8 cellular contexts compared by ENCODE assay signal in genomic region chr1:21251773-21252471, GRCh38. TPM values are rescaled to one million over a fixed set of nuclear protein-coding genes. Genes with fewer than 3 reads are reported as not detected.
DNase-seq lines count a peak whose midpoint lies in the region; ATAC-seq and TF ChIP-seq lines count a peak whose summit lies in the region.

No MANE protein-coding gene starts in this region.

- POLR2A ChIA-PET in CD8-positive, alpha-beta T cell (lab: Charles Lee) = no interaction called here

- no peaks in the 10 kb centered on the region for H3K9me3 ChIP-seq in CD8-positive, alpha-beta T cell (ENCODE audit: low read length)
- H3K9me3 ChIP-seq in colonic mucosa (no peaks in the 10 kb centered on the region), mucosa of rectum (ENCODE audit: control insufficient read depth in 2 of 2, low read length in 2 of 2) (no peaks in the 10 kb centered on the region), BE2C (no peaks in the 10 kb centered on the region)

- no peak overlapping the region for H3K27ac ChIP-seq in CD8-positive, alpha-beta T cell (ENCODE audit: low read depth, low read length)
- peak overlapping the region; percentile 84 for H3K27ac ChIP-seq in colonic mucosa
- H3K27ac ChIP-seq in mucosa of rectum (ENCODE audit: low read depth in 2 of 2, low read length in 2 of 2) = peak overlapping the region; percentile 69 to 84

- peaks cover 8% of the 10 kb centered on the region for H3K4me1 Mint-ChIP-seq in CD8-positive, alpha-beta T cell (ENCODE audit: low read depth)

- H3K36me3 Mint-ChIP-seq in CD8-positive, alpha-beta T cell = peaks cover 61% of the 10 kb centered on the region

- TF ChIP-seq CTCF in CD8-positive, alpha-beta T cell (IDR thresholded peaks at IDR 0.05) = no peak
- TF ChIP-seq CTCF in colonic mucosa (IDR thresholded peaks at IDR 0.05) (no peak), BE2C (IDR thresholded peaks at IDR 0.05; ENCODE audit: low read depth, low read length) (no peak)

- no peaks in the 10 kb centered on the region for H3K27me3 Mint-ChIP-seq in CD8-positive, alpha-beta T cell (ENCODE audit: low read depth)

- intact Hi-C loops in CD8-positive, alpha-beta T cell (cut with DNase I, micrococcal nuclease) = no loop called here
- intact Hi-C loops in colonic mucosa (cut with DNase I) = no loop called here

- CTCF ChIA-PET in CD8-positive, alpha-beta T cell (lab: Charles Lee) = interaction anchor here (0.9 to 12.3 kb wide), 5 partner anchors 14 to 118 kb away, joined by 3 to 455 read pairs (median 10); no protein-coding TSS in a partner anchor

- H3K9ac ChIP-seq in colonic mucosa (ENCODE audit: low read depth in 2 of 2, low read length in 2 of 2) (peak overlapping the region in 1 of 2 donors; percentile 49), mucosa of rectum (ENCODE audit: low read depth in 1 of 2, low read length in 2 of 2) (peak overlapping the region; percentile 14 to 62)

- H3K27ac Mint-ChIP-seq in CD8-positive, alpha-beta T cell = peak overlapping the region; percentile 41

- no peaks in the 10 kb centered on the region for H3K4me1 ChIP-seq in CD8-positive, alpha-beta T cell (ENCODE audit: insufficient read depth, low read length)
- H3K4me1 ChIP-seq in colonic mucosa = peaks cover 13% of the 10 kb centered on the region
- H3K4me1 ChIP-seq in mucosa of rectum (ENCODE audit: control insufficient read depth in 2 of 2, insufficient read depth in 2 of 2, low read length in 2 of 2) = peaks cover 14 to 23% of the 10 kb centered on the region in 2 donors
- H3K4me1 ChIP-seq in BE2C = peaks cover 4% of the 10 kb centered on the region

- no peak overlapping the region for H3K4me3 ChIP-seq in CD8-positive, alpha-beta T cell (ENCODE audit: low read depth, low read length)
- H3K4me3 ChIP-seq in colonic mucosa (no peak overlapping the region), mucosa of rectum (ENCODE audit: low read length in 2 of 2) (peak overlapping the region in 1 of 2 donors; percentile 2), BE2C (ENCODE audit: low read depth, low read length) (no peak overlapping the region)

- no peak for DNase-seq in CD8-positive, alpha-beta T cell
- DNase-seq in NCI-H2196 treated with DMSO at 0.1 percent for 48 hours (lab: John Stamatoyannopoulos, UW; ENCODE audit: unreplicated experiment) (peak; percentile 63), colonic mucosa (peak; percentile 77), BE2C (no peak)

- H3K4me3 Mint-ChIP-seq in CD8-positive, alpha-beta T cell = no peak overlapping the region

- ATAC-seq in CD8-positive, alpha-beta T cell = no peak
- ATAC-seq in GM19463 (IDR thresholded peaks at IDR 0.05; ENCODE audit: unreplicated experiment) (no peak), GM18517 (IDR thresholded peaks at IDR 0.05; ENCODE audit: unreplicated experiment) (no peak), GM19324 (IDR thresholded peaks at IDR 0.05; ENCODE audit: low FRiP score, unreplicated experiment) (no peak)

- H3K9me3 Mint-ChIP-seq in CD8-positive, alpha-beta T cell = no peaks in the 10 kb centered on the region

- H3K36me3 ChIP-seq in CD8-positive, alpha-beta T cell (ENCODE audit: insufficient read depth, low read length) = peaks cover 20% of the 10 kb centered on the region
- H3K36me3 ChIP-seq in colonic mucosa (peaks cover 6% of the 10 kb centered on the region), mucosa of rectum (ENCODE audit: control insufficient read depth in 2 of 2, insufficient read depth in 2 of 2, low read length in 2 of 2) (peaks cover 18 to 21% of the 10 kb centered on the region in 2 donors), BE2C (no peaks in the 10 kb centered on the region; the same call in 1 of the 2 replicates)

- no peaks in the 10 kb centered on the region for H3K27me3 ChIP-seq in CD8-positive, alpha-beta T cell (ENCODE audit: insufficient read depth, low read length)
- H3K27me3 ChIP-seq in colonic mucosa (no peaks in the 10 kb centered on the region), mucosa of rectum (ENCODE audit: control insufficient read depth in 2 of 2, insufficient read depth in 2 of 2, low read length in 2 of 2) (no peaks in the 10 kb centered on the region), BE2C (no peaks in the 10 kb centered on the region)

RNA-seq across cellular contexts. Expression of gene ECE1, which starts 38.3 kb away (rescaled TPM):
- 10 to 100 TPM; 55.0 to 56.0 TPM for total RNA-seq in CD8-positive, alpha-beta T cell
- total RNA-seq in colonic mucosa = 100 to 1,000 TPM in 1 of 2 donors, 10 to 100 TPM in 1; 99.0 to 149 TPM
- 52.5 TPM for polyA plus RNA-seq in BE2C (2012; ENCODE audit: insufficient read depth, insufficient read length, low read depth)

Comparison
In these comparisons a context has a peak if more than half of its experiments do, and no peak if none do; other contexts are left out.
1. DNase-seq: peak in NCI-H2196 treated with DMSO at 0.1 percent for 48 hours (single experiment) and colonic mucosa (single experiment); none in CD8-positive, alpha-beta T cell (0 of 7) and BE2C (single experiment).